Comparison of ENCODE assay signal across 8 cellular contexts in genomic region chr3:160801386-160802118, GRCh38. TPM values are rescaled to one million over a fixed set of nuclear protein-coding genes. Genes with fewer than 3 reads are reported as not detected.
DNase-seq lines count a peak whose midpoint lies in the region; ATAC-seq and TF ChIP-seq lines count a peak whose summit lies in the region.

No MANE protein-coding gene starts in this region.

- TF ChIP-seq CTCF in progenitor cell of endocrine pancreas (IDR thresholded peaks at IDR 0.05; ENCODE audit: unreplicated experiment): no peak

- DNase-seq in activated CD4-positive, CD25-positive, alpha-beta regulatory T cell treated with anti-CD3 and anti-CD28 coated beads, Interleukin-2, amount 50 U/mL, for 72 hours: no peak
- DNase-seq in T-helper 17 cell: no peak
- DNase-seq in fibroblast of the conjunctiva (ENCODE audit: low read depth): peak; percentile 42
- DNase-seq in smooth muscle cell of the brain vasculature (ENCODE audit: low read depth, low spot score): peak; percentile 33
- no peak for DNase-seq in progenitor cell of endocrine pancreas (ENCODE audit: low spot score, unreplicated experiment)
- no peak for DNase-seq in NCI-H1436 treated with DMSO at 0.1 percent for 48 hours (lab: John Stamatoyannopoulos, UW)

- H3K27ac Mint-ChIP-seq in T-helper 17 cell (no peak overlapping the region), progenitor cell of endocrine pancreas (no peak overlapping the region)

- peak overlapping the region; percentile 78 for H3K4me3 Mint-ChIP-seq in T-helper 17 cell
- no peak overlapping the region for H3K4me3 Mint-ChIP-seq in progenitor cell of endocrine pancreas (ENCODE audit: low read depth)

- peaks cover 13% of the 10 kb centered on the region for H3K27me3 Mint-ChIP-seq in T-helper 17 cell
- no peaks in the 10 kb centered on the region for H3K27me3 Mint-ChIP-seq in progenitor cell of endocrine pancreas

- peaks cover 8% of the 10 kb centered on the region for H3K36me3 Mint-ChIP-seq in T-helper 17 cell (ENCODE audit: low read depth)
- no peaks in the 10 kb centered on the region for H3K36me3 Mint-ChIP-seq in progenitor cell of endocrine pancreas (ENCODE audit: insufficient read depth)

- H3K9me3 ChIP-seq in T-helper 17 cell (ENCODE audit: control insufficient read depth, low read length, poor library complexity, severe bottlenecking): no peaks in the 10 kb centered on the region

- no peaks in the 10 kb centered on the region for H3K9me3 Mint-ChIP-seq in progenitor cell of endocrine pancreas (ENCODE audit: low read depth)

- H3K4me1 Mint-ChIP-seq in T-helper 17 cell: peaks cover 10% of the 10 kb centered on the region
- H3K4me1 Mint-ChIP-seq in progenitor cell of endocrine pancreas (ENCODE audit: low read depth): peaks cover 13% of the 10 kb centered on the region

- ATAC-seq in activated CD4-positive, CD25-positive, alpha-beta regulatory T cell treated with anti-CD3 and anti-CD28 coated beads, Interleukin-2, amount 50 U/mL, for 24 hours: peak; percentile 56 to 72
- peak; percentile 70 for ATAC-seq in HG02981 (IDR thresholded peaks at IDR 0.05; ENCODE audit: unreplicated experiment)
- peak; percentile 62 for ATAC-seq in T-helper 17 cell

RNA-seq across cellular contexts. Expression of gene PPM1L, which starts 45.5 kb away (rescaled TPM):
- total RNA-seq in T-helper 17 cell: 10 to 100 TPM in 1 of 2 donors, 1 to 10 TPM in 1; 3.5 to 14.6 TPM
- 29.8 and 30.1 TPM in 2 replicates for total RNA-seq in progenitor cell of endocrine pancreas

Comparison
In these comparisons a context has a peak if more than half of its experiments do, and no peak if none do; other contexts are left out.
1. DNase-seq: peak in fibroblast of the conjunctiva (single experiment) and smooth muscle cell of the brain vasculature (single experiment); none in activated CD4-positive, CD25-positive, alpha-beta regulatory T cell treated with anti-CD3 and anti-CD28 coated beads, Interleukin-2, amount 50 U/mL, for 72 hours (single experiment), T-helper 17 cell (0 of 3), progenitor cell of endocrine pancreas (single experiment) and NCI-H1436 treated with DMSO at 0.1 percent for 48 hours (single experiment).
2. Peak in every context shown above with its lines, with median percentiles within 50 percentile points of each other: ATAC-seq.